ENCODE assay signal across 12 cellular contexts in genomic region chr9:128636556-128637530, GRCh38. TPM values are rescaled to one million over a fixed set of nuclear protein-coding genes. Genes with fewer than 3 reads are reported as not detected.
DNase-seq lines count a peak whose midpoint lies in the region; ATAC-seq and TF ChIP-seq lines count a peak whose summit lies in the region.
"Had no signal": no experiment of that assay in that cellular context is flagged by ENCODE, and none has a peak within 500 bp of the region (broad histone marks: within the 10 kb centered on the region; RNA-seq: fewer than 3 reads in every experiment).

No MANE protein-coding gene starts in this region.

- H3K4me3 ChIP-seq in RWPE2 (ENCODE audit: severe bottlenecking) (no peak overlapping the region), right atrium auricular region (no peak overlapping the region), stomach smooth muscle (ENCODE audit: low read length in 2 of 2) (no peak overlapping the region)

- peaks cover 28% of the 10 kb centered on the region for H3K4me1 Mint-ChIP-seq in HFFc6 (ENCODE audit: low read depth)

- DNase-seq in HFFc6 (no peak), RWPE2 (ENCODE audit: low spot score) (no peak), right atrium auricular region (ENCODE audit: low spot score) (no peak), NCI-H446 treated with DMSO at 0.1 percent for 48 hours (lab: John Stamatoyannopoulos, UW) (no peak), MV-4-11 (lab: John Stamatoyannopoulos, UW) (no peak), NCI-H510A treated with DMSO at 0.1 percent for 48 hours (lab: John Stamatoyannopoulos, UW) (no peak)
- DNase-seq: erythroblast had no signal

- ATAC-seq in RWPE2 (ENCODE audit: low read depth) (no peak), GM18909 (IDR thresholded peaks at IDR 0.05; ENCODE audit: poor library complexity, unreplicated experiment) (no peak)

- peak overlapping the region; percentile 96 for H3K27ac ChIP-seq in RWPE2 (ENCODE audit: poor library complexity, severe bottlenecking)
- H3K27ac ChIP-seq in right atrium auricular region, result peak overlapping the region; percentile 85 to 93
- peak overlapping the region; percentile 77 for H3K27ac ChIP-seq in stomach smooth muscle (ENCODE audit: low read length)

- H3K27me3 ChIP-seq in RWPE2 (ENCODE audit: insufficient read depth, poor library complexity, severe bottlenecking) (no peaks in the 10 kb centered on the region), right atrium auricular region (no peaks in the 10 kb centered on the region), stomach smooth muscle (ENCODE audit: control insufficient read depth in 1 of 2, insufficient read depth in 2 of 2, low read length in 2 of 2) (no peaks in the 10 kb centered on the region)
- H3K27me3 ChIP-seq: right lobe of liver had no signal

- H3K9ac ChIP-seq in stomach smooth muscle (ENCODE audit: low read length in 2 of 2), result no peak overlapping the region

- H3K36me3 Mint-ChIP-seq in HFFc6 (ENCODE audit: low read depth), result peaks cover 10% of the 10 kb centered on the region; the same call in 1 of the 2 replicates

- H3K4me1 ChIP-seq in RWPE2 (ENCODE audit: insufficient read depth, poor library complexity, severe bottlenecking) (peaks cover 18% of the 10 kb centered on the region), right atrium auricular region (peaks cover 0 to 27% of the 10 kb centered on the region in 2 donors), stomach smooth muscle (ENCODE audit: control insufficient read depth, insufficient read depth, low read length) (peaks cover 19% of the 10 kb centered on the region)

- no peak overlapping the region for H3K4me3 Mint-ChIP-seq in HFFc6
- H3K4me3 Mint-ChIP-seq: IgD-negative memory B cell; stimulated activated naive CD8-positive, alpha-beta T cell treated with anti-CD3 and anti-CD28 coated beads, Interleukin-15, Interleukin-2, amounts not matched to agents 100 ng/mL and 50 ng/mL, for 24 hours had no signal

- no peaks in the 10 kb centered on the region for H3K9me3 Mint-ChIP-seq in HFFc6
- H3K9me3 Mint-ChIP-seq: IgD-negative memory B cell; stimulated activated naive CD8-positive, alpha-beta T cell treated with anti-CD3 and anti-CD28 coated beads, Interleukin-15, Interleukin-2, amounts not matched to agents 100 ng/mL and 50 ng/mL, for 24 hours had no signal

- H3K27ac Mint-ChIP-seq in HFFc6, result peak overlapping the region; percentile 94
- H3K27ac Mint-ChIP-seq: IgD-negative memory B cell; stimulated activated naive CD8-positive, alpha-beta T cell treated with anti-CD3 and anti-CD28 coated beads, Interleukin-15, Interleukin-2, amounts not matched to agents 100 ng/mL and 50 ng/mL, for 24 hours had no signal

- H3K9me3 ChIP-seq in RWPE2 (ENCODE audit: severe bottlenecking) (no peaks in the 10 kb centered on the region), right atrium auricular region (no peaks in the 10 kb centered on the region), stomach smooth muscle (ENCODE audit: control insufficient read depth in 2 of 2, low read length in 2 of 2) (no peaks in the 10 kb centered on the region)
- H3K9me3 ChIP-seq: right lobe of liver had no signal

- no peak for TF ChIP-seq CTCF in HFFc6 (IDR thresholded peaks at IDR 0.05)
- TF ChIP-seq CTCF in RWPE2 (IDR thresholded peaks at IDR 0.05; ENCODE audit: poor library complexity, severe bottlenecking), result no peak
- no peak for TF ChIP-seq CTCF in right atrium auricular region (IDR thresholded peaks at IDR 0.05)

- H3K36me3 ChIP-seq in RWPE2 (ENCODE audit: low read depth) (peaks cover 43% of the 10 kb centered on the region), right atrium auricular region (peaks cover 30% of the 10 kb centered on the region), stomach smooth muscle (ENCODE audit: control insufficient read depth in 2 of 2, insufficient read depth in 2 of 2, low read length in 2 of 2) (peaks cover 25 to 27% of the 10 kb centered on the region in 2 donors)

- H3K27me3 Mint-ChIP-seq in HFFc6 (ENCODE audit: insufficient read depth), result peaks cover 22% of the 10 kb centered on the region
- H3K27me3 Mint-ChIP-seq: IgD-negative memory B cell; stimulated activated naive CD8-positive, alpha-beta T cell treated with anti-CD3 and anti-CD28 coated beads, Interleukin-15, Interleukin-2, amounts not matched to agents 100 ng/mL and 50 ng/mL, for 24 hours had no signal

RNA-seq across cellular contexts. Expression of gene DYNC2I2, which starts 19.8 kb away (rescaled TPM):
- 10 to 100 TPM; 34.5 to 51.7 (median 49.9) TPM for total RNA-seq in HFFc6 (2021; fragmentation: NEBNext Ultra II Directional; extraction: Animal tissue kit (Norgen Biotek cat#: 25700))
- 10 to 100 TPM; 23.1 to 33.1 TPM for total RNA-seq in right atrium auricular region

RNA-seq across cellular contexts. Expression of gene SET, which starts 52.2 kb away (rescaled TPM):
- total RNA-seq in HFFc6 (2021; fragmentation: NEBNext Ultra II Directional; extraction: Animal tissue kit (Norgen Biotek cat#: 25700)), result 100 to 1,000 TPM; 297 to 358 (median 343) TPM
- 100 to 1,000 TPM; 104 to 125 TPM for total RNA-seq in right atrium auricular region
